In the genomic region with DNA sequence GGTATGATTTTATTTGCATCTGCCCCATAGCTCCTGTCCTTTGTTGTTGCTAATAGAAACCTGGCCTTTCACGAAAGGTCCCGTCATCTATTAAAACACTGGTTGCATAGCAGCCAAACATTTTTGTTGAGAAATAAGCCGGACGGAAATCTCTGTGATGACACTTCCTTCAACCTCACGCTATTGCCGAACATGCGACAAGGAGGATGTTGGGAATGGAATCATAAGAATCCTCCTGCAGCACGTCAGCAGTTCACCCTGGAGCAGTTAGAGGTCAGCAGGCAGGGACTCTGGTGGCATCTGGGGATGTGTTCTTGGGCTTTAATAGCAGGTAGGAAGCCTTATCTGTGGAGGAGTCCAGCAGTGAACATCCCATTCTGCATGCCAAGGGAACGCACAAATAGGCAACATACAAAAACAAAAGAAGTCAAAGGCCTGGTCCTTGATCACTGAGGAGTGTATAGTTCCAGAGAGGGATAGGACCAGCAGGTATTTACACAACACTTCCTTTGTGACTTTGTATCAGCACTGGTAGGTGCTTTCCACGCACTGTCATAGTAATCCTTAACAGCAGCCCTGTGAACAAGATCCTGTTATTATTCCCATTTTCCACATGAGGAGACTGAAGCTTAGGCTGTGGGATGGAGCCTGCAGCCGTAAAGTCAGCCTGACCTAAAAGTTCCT, we compare ENCODE assay signal across 13 cellular contexts. TPM values are rescaled to one million over a fixed set of nuclear protein-coding genes. Genes with fewer than 3 reads are reported as not detected.
DNase-seq lines count a peak whose midpoint lies in the region; ATAC-seq and TF ChIP-seq lines count a peak whose summit lies in the region.
"Had no signal": no experiment of that assay in that cellular context is flagged by ENCODE, and none has a peak within 500 bp of the region (broad histone marks: within the 10 kb centered on the region; RNA-seq: fewer than 3 reads in every experiment).

No MANE protein-coding gene starts in this region.

- in situ Hi-C loops in gastrocnemius medialis (cut with MboI; ENCODE audit: low sequenced_read_pairs in 4 of 4) = no loop called here

- H3K9me3 Mint-ChIP-seq in immature natural killer cell = no peaks in the 10 kb centered on the region

- H3K4me1 ChIP-seq in gastrocnemius medialis = peaks cover 12 to 23% of the 10 kb centered on the region in 2 donors
- no peaks in the 10 kb centered on the region; the same call in 1 of the 2 replicates for H3K4me1 ChIP-seq in PC-9 (replicated peaks; ENCODE audit: insufficient read depth)

- no peak overlapping the region for H3K4me3 Mint-ChIP-seq in immature natural killer cell

- H2AFZ ChIP-seq in PC-9 = no peak overlapping the region

- intact Hi-C loops in gastrocnemius medialis (cut with DNase I; ENCODE audit: low total_unique reads) = no loop called here
- intact Hi-C loops in PC-9 (cut with micrococcal nuclease; ENCODE audit: unreplicated experiment) = no loop called here

- peak overlapping the region; percentile 88 for H3K27ac ChIP-seq in HL-60 (replicated peaks)
- H3K27ac ChIP-seq in gastrocnemius medialis = peak overlapping the region; percentile 27 to 56 (median 54)
- no peak overlapping the region for H3K27ac ChIP-seq in PC-9
- H3K27ac ChIP-seq: C4-2B had no signal

- H3K36me3 ChIP-seq in gastrocnemius medialis (no peaks in the 10 kb centered on the region), PC-9 (ENCODE audit: low read depth) (no peaks in the 10 kb centered on the region)

- no peaks in the 10 kb centered on the region for H3F3A ChIP-seq in PC-9 (ENCODE audit: insufficient read depth, low read depth)

- ATAC-seq in gastrocnemius medialis (peak; percentile 54 to 59), GM18907 (IDR thresholded peaks at IDR 0.05; ENCODE audit: unreplicated experiment) (no peak)

- peaks cover 0 to 2% (median 2%) of the 10 kb centered on the region in 3 donors for H3K27me3 Mint-ChIP-seq in immature natural killer cell (ENCODE audit: low read depth in 3 of 3)

- no peak for TF ChIP-seq POLR2A in gastrocnemius medialis (IDR thresholded peaks at IDR 0.05)

- H3K27me3 ChIP-seq in HL-60 (ENCODE audit: insufficient read depth, poor library complexity, severe bottlenecking) (no peaks in the 10 kb centered on the region), gastrocnemius medialis (no peaks in the 10 kb centered on the region), PC-9 (ENCODE audit: insufficient read depth, low read depth) (no peaks in the 10 kb centered on the region)

- POLR2A ChIA-PET in PC-9 (lab: Charles Lee; ENCODE audit: unreplicated experiment) = interaction anchor here (0.6 kb wide), 1 partner anchor 591 kb away, joined by 7 read pairs; no protein-coding TSS in a partner anchor

- no TSS peak for BruUV-seq in PC-9 (replicated peaks; lab: Mats Ljungman, UMichigan)

- H3K27ac Mint-ChIP-seq in immature natural killer cell = peak overlapping the region in 5 of 6 donors; percentile 6 to 66 (median 42)

- H3K4me1 Mint-ChIP-seq in immature natural killer cell = peaks cover 72 to 92% of the 10 kb centered on the region in 2 donors

- no peaks in the 10 kb centered on the region for H3K9me2 ChIP-seq in PC-9 (ENCODE audit: insufficient read depth)

- no peaks in the 10 kb centered on the region for H3K36me3 Mint-ChIP-seq in immature natural killer cell

- H3K79me2 ChIP-seq in PC-9 (ENCODE audit: low read depth) = 0 out of 2 replicates have a peak, but pooled peaks cover 8% of the 10 kb centered on the region

- TF ChIP-seq CTCF in HL-60 (IDR thresholded peaks at IDR 0.05; ENCODE audit: insufficient read depth, low read length) (no peak), cardiac fibroblast (IDR thresholded peaks at IDR 0.05; ENCODE audit: low read depth, low read length) (no peak), gastrocnemius medialis (IDR thresholded peaks at IDR 0.05 in 4 of 5, conservative IDR thresholded peaks at IDR 0.05 in 1 of 5) (no peak), PC-9 (conservative IDR thresholded peaks at IDR 0.05) (no peak)

- CTCF ChIA-PET in PC-9 (lab: Charles Lee) = no interaction called here

- no peaks in the 10 kb centered on the region; the same call in 1 of the 2 replicates for H4K20me1 ChIP-seq in PC-9 (ENCODE audit: insufficient read depth)

- no peak overlapping the region for H3K4me2 ChIP-seq in PC-9

- no peaks in the 10 kb centered on the region for H3K9me3 ChIP-seq in gastrocnemius medialis
- no peaks in the 10 kb centered on the region for H3K9me3 ChIP-seq in PC-9 (ENCODE audit: insufficient read depth, low read depth)

- H3K4me3 ChIP-seq in HL-60 (replicated peaks; ENCODE audit: insufficient read depth, low read length) (no peak overlapping the region), cardiac fibroblast (replicated peaks in 1 of 2; ENCODE audit: low read depth in 2 of 2, low read length in 2 of 2) (no peak overlapping the region), gastrocnemius medialis (no peak overlapping the region), PC-9 (no peak overlapping the region)

- DNase-seq in HL-60 (ENCODE audit: low read depth in 1 of 2, low spot score in 1 of 2) (peak; percentile 92 to 96), cardiac fibroblast (ENCODE audit: low read depth in 2 of 2) (peak; percentile 87 to 96), immature natural killer cell (no peak), gastrocnemius medialis (peak in 1 of 2 donors; percentile 42), PC-9 (no peak), epidermal melanocyte (ENCODE audit: insufficient read length, low spot score) (no peak), NCI-H2227 treated with DMSO at 0.1 percent for 48 hours (lab: John Stamatoyannopoulos, UW) (no peak)
- DNase-seq: activated CD4-positive, alpha-beta T cell treated with anti-CD3 and anti-CD28 coated beads, Interleukin-2, amount 50 U/mL, for 4 hours; activated naive CD4-positive, alpha-beta T cell; NCI-H1436 treated with DMSO at 0.1 percent for 48 hours; small intestine had no signal

RNA-seq across cellular contexts. Expression of a gene that starts 33.4 kb away (rescaled TPM):
- 10 to 100 TPM; 14.5 to 43.7 (median 17.6) TPM for polyA plus RNA-seq in immature natural killer cell
- total RNA-seq in gastrocnemius medialis (10 to 100 TPM in 3 of 4 donors, 1 to 10 TPM in 1; 9.1 to 22.4 (median 13.4) TPM), PC-9 (2021) (23.0 and 29.7 TPM in 2 replicates)

Comparison
In these comparisons a context has a peak if more than half of its experiments do, and no peak if none do; other contexts are left out.
1. DNase-seq: peak in HL-60 (2 of 2) and cardiac fibroblast (2 of 2); none in immature natural killer cell (0 of 3), PC-9 (0 of 2), epidermal melanocyte (single experiment) and NCI-H2227 treated with DMSO at 0.1 percent for 48 hours (single experiment).